ENCODE assay signal across 1 cellular context in genomic region chr13:112457081-112457480, GRCh38.
TF ChIP-seq lines count a peak whose summit lies in the region.

No MANE protein-coding gene starts in this region.

TF ChIP-seq in HepG2, 621 proteins besides CTCF, POLR2A, EP300 and RAD21 (continued from another document):
- TF ChIP-seq ZNF710 (CRISPR knock-in tag; IDR thresholded peaks at IDR 0.05; ENCODE audit: borderline replicate concordance) (no peak), SRF (IDR thresholded peaks at IDR 0.05; ENCODE audit: low read depth, low read length) (no peak), FOSL1 (CRISPR knock-in tag; IDR thresholded peaks at IDR 0.05; ENCODE audit: borderline replicate concordance) (no peak), ZNF691 (CRISPR knock-in tag; IDR thresholded peaks at IDR 0.05; ENCODE audit: borderline replicate concordance, low read depth) (no peak), ETV6 (CRISPR knock-in tag; conservative IDR thresholded peaks at IDR 0.05) (no peak), HNRNPUL1 (IDR thresholded peaks at IDR 0.05; ENCODE audit: low read depth, low read length) (no peak), RFX3 (CRISPR knock-in tag; IDR thresholded peaks at IDR 0.05) (no peak), SCMH1 (CRISPR knock-in tag; IDR thresholded peaks at IDR 0.05; ENCODE audit: borderline replicate concordance) (no peak), PRDM15 (CRISPR knock-in tag; IDR thresholded peaks at IDR 0.05) (no peak)
- TF ChIP-seq, protein P1, sequence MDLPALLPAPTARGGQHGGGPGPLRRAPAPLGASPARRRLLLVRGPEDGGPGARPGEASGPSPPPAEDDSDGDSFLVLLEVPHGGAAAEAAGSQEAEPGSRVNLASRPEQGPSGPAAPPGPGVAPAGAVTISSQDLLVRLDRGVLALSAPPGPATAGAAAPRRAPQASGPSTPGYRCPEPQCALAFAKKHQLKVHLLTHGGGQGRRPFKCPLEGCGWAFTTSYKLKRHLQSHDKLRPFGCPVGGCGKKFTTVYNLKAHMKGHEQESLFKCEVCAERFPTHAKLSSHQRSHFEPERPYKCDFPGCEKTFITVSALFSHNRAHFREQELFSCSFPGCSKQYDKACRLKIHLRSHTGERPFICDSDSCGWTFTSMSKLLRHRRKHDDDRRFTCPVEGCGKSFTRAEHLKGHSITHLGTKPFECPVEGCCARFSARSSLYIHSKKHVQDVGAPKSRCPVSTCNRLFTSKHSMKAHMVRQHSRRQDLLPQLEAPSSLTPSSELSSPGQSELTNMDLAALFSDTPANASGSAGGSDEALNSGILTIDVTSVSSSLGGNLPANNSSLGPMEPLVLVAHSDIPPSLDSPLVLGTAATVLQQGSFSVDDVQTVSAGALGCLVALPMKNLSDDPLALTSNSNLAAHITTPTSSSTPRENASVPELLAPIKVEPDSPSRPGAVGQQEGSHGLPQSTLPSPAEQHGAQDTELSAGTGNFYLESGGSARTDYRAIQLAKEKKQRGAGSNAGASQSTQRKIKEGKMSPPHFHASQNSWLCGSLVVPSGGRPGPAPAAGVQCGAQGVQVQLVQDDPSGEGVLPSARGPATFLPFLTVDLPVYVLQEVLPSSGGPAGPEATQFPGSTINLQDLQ (CRISPR knock-in tag; IDR thresholded peaks at IDR 0.05) = no peak
